ENCODE assay signal across 8 cellular contexts in genomic region chr17:8248751-8249607, GRCh38. TPM values are rescaled to one million over a fixed set of nuclear protein-coding genes. Genes with fewer than 3 reads are reported as not detected.
DNase-seq lines count a peak whose midpoint lies in the region; ATAC-seq and TF ChIP-seq lines count a peak whose summit lies in the region.

A gene with protein sequence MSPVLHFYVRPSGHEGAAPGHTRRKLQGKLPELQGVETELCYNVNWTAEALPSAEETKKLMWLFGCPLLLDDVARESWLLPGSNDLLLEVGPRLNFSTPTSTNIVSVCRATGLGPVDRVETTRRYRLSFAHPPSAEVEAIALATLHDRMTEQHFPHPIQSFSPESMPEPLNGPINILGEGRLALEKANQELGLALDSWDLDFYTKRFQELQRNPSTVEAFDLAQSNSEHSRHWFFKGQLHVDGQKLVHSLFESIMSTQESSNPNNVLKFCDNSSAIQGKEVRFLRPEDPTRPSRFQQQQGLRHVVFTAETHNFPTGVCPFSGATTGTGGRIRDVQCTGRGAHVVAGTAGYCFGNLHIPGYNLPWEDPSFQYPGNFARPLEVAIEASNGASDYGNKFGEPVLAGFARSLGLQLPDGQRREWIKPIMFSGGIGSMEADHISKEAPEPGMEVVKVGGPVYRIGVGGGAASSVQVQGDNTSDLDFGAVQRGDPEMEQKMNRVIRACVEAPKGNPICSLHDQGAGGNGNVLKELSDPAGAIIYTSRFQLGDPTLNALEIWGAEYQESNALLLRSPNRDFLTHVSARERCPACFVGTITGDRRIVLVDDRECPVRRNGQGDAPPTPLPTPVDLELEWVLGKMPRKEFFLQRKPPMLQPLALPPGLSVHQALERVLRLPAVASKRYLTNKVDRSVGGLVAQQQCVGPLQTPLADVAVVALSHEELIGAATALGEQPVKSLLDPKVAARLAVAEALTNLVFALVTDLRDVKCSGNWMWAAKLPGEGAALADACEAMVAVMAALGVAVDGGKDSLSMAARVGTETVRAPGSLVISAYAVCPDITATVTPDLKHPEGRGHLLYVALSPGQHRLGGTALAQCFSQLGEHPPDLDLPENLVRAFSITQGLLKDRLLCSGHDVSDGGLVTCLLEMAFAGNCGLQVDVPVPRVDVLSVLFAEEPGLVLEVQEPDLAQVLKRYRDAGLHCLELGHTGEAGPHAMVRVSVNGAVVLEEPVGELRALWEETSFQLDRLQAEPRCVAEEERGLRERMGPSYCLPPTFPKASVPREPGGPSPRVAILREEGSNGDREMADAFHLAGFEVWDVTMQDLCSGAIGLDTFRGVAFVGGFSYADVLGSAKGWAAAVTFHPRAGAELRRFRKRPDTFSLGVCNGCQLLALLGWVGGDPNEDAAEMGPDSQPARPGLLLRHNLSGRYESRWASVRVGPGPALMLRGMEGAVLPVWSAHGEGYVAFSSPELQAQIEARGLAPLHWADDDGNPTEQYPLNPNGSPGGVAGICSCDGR (N-terminal part only) (plus strand): TSS chr17:8249289. CDS start chr17:8253938, 4,649 bp downstream.

- 0% methylated on average over 35 of the region's 58 CpGs for WGBS in esophagus muscularis mucosa

- peak; percentile 8 for TF ChIP-seq POLR2A in esophagus muscularis mucosa (IDR thresholded peaks at IDR 0.05; ENCODE audit: low read depth)

- peaks cover 9% of the 10 kb centered on the region for H3K4me1 ChIP-seq in Panc1 (ENCODE audit: control insufficient read depth, insufficient read depth, low read length)
- peaks cover 13 to 33% (median 26%) of the 10 kb centered on the region in 4 donors for H3K4me1 ChIP-seq in esophagus muscularis mucosa
- H3K4me1 ChIP-seq in muscle layer of duodenum (ENCODE audit: control insufficient read depth in 1 of 2, insufficient read depth in 2 of 2, low read length in 2 of 2): peaks cover 0 to 12% of the 10 kb centered on the region in 2 donors

- H3K27me3 ChIP-seq in Panc1 (ENCODE audit: control insufficient read depth, insufficient read depth, low read length) (no peaks in the 10 kb centered on the region), esophagus muscularis mucosa (no peaks in the 10 kb centered on the region), muscle layer of duodenum (ENCODE audit: low read depth, low read length) (no peaks in the 10 kb centered on the region)

- POLR2A ChIA-PET in Panc1 (lab: Charles Lee): interaction anchor here (1.4 to 1.8 kb wide), 2 partner anchors 27 to 38 kb away, joined by 5 to 8 read pairs; partner anchors contain the start of gene AURKB

- CTCF ChIA-PET in Panc1 (lab: Charles Lee): interaction anchor here (0.6 kb wide), 1 partner anchor 23 kb away, joined by 5 read pairs; no protein-coding TSS in a partner anchor

- in situ Hi-C loops in Panc1 (cut with HindIII; ENCODE audit: low pct_unique_long_range_greater_than_20kb, low sequenced_read_pairs): no loop called here

- TF ChIP-seq EP300 in esophagus muscularis mucosa (IDR thresholded peaks at IDR 0.05): no peak

- H3K27ac ChIP-seq in Panc1 (ENCODE audit: low read length) (peak within 1 kb of the TSS; percentile 91), esophagus muscularis mucosa (replicated peaks in 1 of 4) (peak within 1 kb of the TSS; percentile 97 to 99 (median 98)), muscle layer of duodenum (ENCODE audit: low read length) (peak within 1 kb of the TSS; percentile 100)

- intact Hi-C loops in Panc1 (cut with micrococcal nuclease; ENCODE audit: unreplicated experiment): no loop called here
- intact Hi-C loops in esophagus muscularis mucosa (cut with DNase I): loop anchor here (1.0 to 5.0 kb wide), 2 partner anchors 28 to 38 kb away; partner anchors contain the start of gene RANGRF

- peak within 1 kb of the TSS; percentile 98 for H3K4me3 ChIP-seq in Panc1 (ENCODE audit: low read depth in 2 of 2, low read length in 2 of 2)
- peak within 1 kb of the TSS; percentile 70 to 89 (median 72) for H3K4me3 ChIP-seq in esophagus muscularis mucosa
- peak within 1 kb of the TSS; percentile 91 to 94 for H3K4me3 ChIP-seq in muscle layer of duodenum (ENCODE audit: low read depth in 1 of 2, low read length in 2 of 2)

- H3K36me3 ChIP-seq in Panc1 (ENCODE audit: control insufficient read depth, insufficient read depth, low read length) (peaks cover 9% of the 10 kb centered on the region), esophagus muscularis mucosa (peaks cover 3 to 16% (median 5%) of the 10 kb centered on the region in 4 donors), muscle layer of duodenum (ENCODE audit: control insufficient read depth in 1 of 2, insufficient read depth in 2 of 2, low read length in 2 of 2) (peaks cover 1 to 3% of the 10 kb centered on the region in 2 donors)

- no peaks in the 10 kb centered on the region for H3K9me3 ChIP-seq in Panc1 (ENCODE audit: control insufficient read depth, insufficient read depth, low read depth, low read length)
- H3K9me3 ChIP-seq in esophagus muscularis mucosa: no peaks in the 10 kb centered on the region
- H3K9me3 ChIP-seq in muscle layer of duodenum (ENCODE audit: control insufficient read depth in 1 of 2, low read length in 2 of 2): no peaks in the 10 kb centered on the region

- no TSS peak for BruUV-seq in Panc1 (replicated peaks; lab: Mats Ljungman, UMichigan)

- DNase-seq in D341Med (ENCODE audit: low spot score): peak; percentile 89
- DNase-seq in KG1 (lab: John Stamatoyannopoulos, UW): peak; percentile 64
- DNase-seq in Panc1 (ENCODE audit: low read depth, low spot score): no peak
- DNase-seq in activated T-cell treated with anti-CD3 and anti-CD28 coated beads, Interleukin-2, amount 50 U/mL, for 48 hours: peak; percentile 98 to 99
- peak; percentile 99 for DNase-seq in esophagus muscularis mucosa (ENCODE audit: extremely low spot score)
- peak; percentile 95 to 96 for DNase-seq in stimulated activated CD8-positive, alpha-beta memory T cell treated with anti-CD3 and anti-CD28 coated beads, Interleukin-7, amount 100 ng/mL, for 1 hour (ENCODE audit: low read depth in 2 of 2)

- ATAC-seq in GM21515 (IDR thresholded peaks at IDR 0.05; ENCODE audit: unreplicated experiment): peak; percentile 47
- ATAC-seq in Panc1: peak; percentile 80

- TF ChIP-seq CTCF in Panc1 (IDR thresholded peaks at IDR 0.05): no peak
- TF ChIP-seq CTCF in esophagus muscularis mucosa (IDR thresholded peaks at IDR 0.05): peak in 1 of 3 experiments; percentile 5

RNA-seq across cellular contexts. Expression of the gene that starts here (rescaled TPM):
- total RNA-seq in Panc1 (2021; ENCODE audit: unreplicated experiment): 73.0 TPM
- polyA plus RNA-seq in Panc1 (2012; ENCODE audit: insufficient read length): 46.2 TPM
- 10 to 100 TPM in 2 of 4 donors, 1 to 10 TPM in 2; 8.8 to 15.2 (median 11.2) TPM for total RNA-seq in esophagus muscularis mucosa
